In the genomic region with DNA sequence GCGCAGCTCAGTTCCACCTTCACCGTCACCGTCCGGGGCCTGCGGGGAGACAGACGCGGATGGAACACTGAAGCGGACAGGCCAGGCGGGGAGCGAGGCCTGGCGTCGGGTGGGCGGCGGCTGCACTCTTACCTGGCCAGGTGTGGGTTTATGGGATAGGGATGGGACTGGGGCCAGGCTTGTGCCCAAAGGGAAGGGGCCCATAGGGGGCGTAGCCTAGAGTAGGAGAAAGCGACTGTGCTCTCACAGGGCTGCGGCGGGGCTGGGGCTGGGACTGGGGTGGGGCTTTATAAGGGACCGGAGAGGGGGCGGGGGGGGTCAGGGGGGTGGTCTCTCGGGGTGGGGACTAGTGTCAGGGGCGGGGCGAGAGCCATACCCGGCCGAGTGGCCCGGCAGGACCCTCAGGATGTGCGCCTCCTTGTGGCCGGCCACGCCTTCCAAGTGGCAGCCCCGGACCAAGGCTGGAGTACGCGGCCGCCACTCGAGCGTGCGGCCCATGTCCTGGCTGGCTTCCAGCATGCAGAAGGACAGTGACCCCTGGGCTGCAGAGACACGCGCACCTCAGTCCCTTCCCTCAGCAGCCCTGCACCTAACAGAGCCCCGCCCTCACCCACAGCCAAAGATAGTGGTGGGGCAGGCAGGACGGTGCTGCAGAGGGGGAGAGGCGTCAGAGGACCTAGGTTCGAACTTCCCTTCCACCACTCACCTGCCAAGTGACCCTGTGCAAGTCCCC, we compare ENCODE assay signal across 1 cellular context.
TF ChIP-seq lines count a peak whose summit lies in the region.

No MANE protein-coding gene starts in this region.

TF ChIP-seq in HepG2, 621 proteins besides CTCF, POLR2A, EP300 and RAD21 (continued from another document and continues in another):
- TF ChIP-seq SOX6 (IDR thresholded peaks at IDR 0.05) (no peak), SOX6 (CRISPR knock-in tag; IDR thresholded peaks at IDR 0.05) (no peak; the same call in 1 of the 2 replicates), ZNF446 (CRISPR knock-in tag; IDR thresholded peaks at IDR 0.05) (no peak), MTF2 (CRISPR knock-in tag; IDR thresholded peaks at IDR 0.05; ENCODE audit: borderline replicate concordance) (peak; percentile 53; the same call in 1 of the 2 replicates), ELF4 (CRISPR knock-in tag; IDR thresholded peaks at IDR 0.05; ENCODE audit: borderline replicate concordance) (no peak), HCFC1 (IDR thresholded peaks at IDR 0.05; ENCODE audit: low read depth, low read length) (no peak), ZKSCAN8 (CRISPR knock-in tag; IDR thresholded peaks at IDR 0.05; ENCODE audit: borderline replicate concordance) (no peak), NCOR1 (IDR thresholded peaks at IDR 0.05; ENCODE audit: borderline replicate concordance, low read length) (no peak), ZNF629 (CRISPR knock-in tag; conservative IDR thresholded peaks at IDR 0.05) (peak; percentile 45; the same call in 1 of the 2 replicates), SETDB1 (CRISPR knock-in tag; IDR thresholded peaks at IDR 0.05; ENCODE audit: borderline replicate concordance) (no peak), ZNF678 (CRISPR knock-in tag; IDR thresholded peaks at IDR 0.05) (no peak), MEIS2 (CRISPR knock-in tag; IDR thresholded peaks at IDR 0.05) (peak; percentile 52; the same call in 1 of the 2 replicates), ESRRA (CRISPR knock-in tag; IDR thresholded peaks at IDR 0.05; ENCODE audit: low read depth) (no peak), ZMYM3 (CRISPR knock-in tag; IDR thresholded peaks at IDR 0.05) (peak; percentile 73; the same call in 1 of the 2 replicates), ZNF274 (CRISPR knock-in tag; IDR thresholded peaks at IDR 0.05) (no peak), ZNF607 (CRISPR knock-in tag; IDR thresholded peaks at IDR 0.05; ENCODE audit: borderline replicate concordance) (no peak), ZFP62 (CRISPR knock-in tag; IDR thresholded peaks at IDR 0.05) (no peak), ZNF143 (CRISPR knock-in tag; IDR thresholded peaks at IDR 0.05) (peak; percentile 42; the same call in 1 of the 2 replicates), ZNF773 (CRISPR knock-in tag; IDR thresholded peaks at IDR 0.05; ENCODE audit: borderline replicate concordance) (no peak), ZNF460 (CRISPR knock-in tag; IDR thresholded peaks at IDR 0.05; ENCODE audit: borderline replicate concordance) (no peak), ZNF441 (CRISPR knock-in tag; IDR thresholded peaks at IDR 0.05; ENCODE audit: borderline replicate concordance) (peak; percentile 68; the same call in 1 of the 2 replicates), ZSCAN30 (CRISPR knock-in tag; IDR thresholded peaks at IDR 0.05) (no peak), KLF6 (CRISPR knock-in tag; IDR thresholded peaks at IDR 0.05) (peak; percentile 60; the same call in 1 of the 2 replicates), ARNTL (CRISPR knock-in tag; IDR thresholded peaks at IDR 0.05) (peak; percentile 72; the same call in 1 of the 2 replicates), GABPA (IDR thresholded peaks at IDR 0.05; ENCODE audit: low read depth, low read length) (no peak), GABPA (CRISPR knock-in tag; IDR thresholded peaks at IDR 0.05; ENCODE audit: low read depth) (0 out of 2 replicates have a peak, but pooled peaks have one; percentile 13), ZNF160 (CRISPR knock-in tag; IDR thresholded peaks at IDR 0.05) (no peak), ZNF326 (CRISPR knock-in tag; IDR thresholded peaks at IDR 0.05; ENCODE audit: borderline replicate concordance) (no peak), NR2F2 (IDR thresholded peaks at IDR 0.05; ENCODE audit: borderline replicate concordance, low read depth) (peak; percentile 34; the same call in 1 of the 2 replicates), LCORL (IDR thresholded peaks at IDR 0.05) (no peak), LCORL (CRISPR knock-in tag; IDR thresholded peaks at IDR 0.05) (peak; percentile 91), HNRNPLL (IDR thresholded peaks at IDR 0.05; ENCODE audit: low read depth, low read length, poor library complexity, severe bottlenecking) (peak; percentile 30), ZKSCAN5 (CRISPR knock-in tag; IDR thresholded peaks at IDR 0.05) (no peak), ZBTB21 (CRISPR knock-in tag; IDR thresholded peaks at IDR 0.05) (no peak), JUND (CRISPR knock-in tag; IDR thresholded peaks at IDR 0.05) (no peak), MEF2D (CRISPR knock-in tag; IDR thresholded peaks at IDR 0.05) (no peak), ZNF598 (CRISPR knock-in tag; IDR thresholded peaks at IDR 0.05; ENCODE audit: borderline replicate concordance) (no peak), ZBTB7B (CRISPR knock-in tag; IDR thresholded peaks at IDR 0.05) (peak; percentile 76), PITX1 (CRISPR knock-in tag; IDR thresholded peaks at IDR 0.05) (peak; percentile 31; the same call in 1 of the 2 replicates), ZNF562 (CRISPR knock-in tag; IDR thresholded peaks at IDR 0.05; ENCODE audit: borderline replicate concordance) (no peak), THYN1 (CRISPR knock-in tag; IDR thresholded peaks at IDR 0.05; ENCODE audit: borderline replicate concordance, low read depth) (no peak), HOXA3 (CRISPR knock-in tag; IDR thresholded peaks at IDR 0.05) (peak; percentile 74), PHF20 (CRISPR knock-in tag; IDR thresholded peaks at IDR 0.05) (no peak)
- TF ChIP-seq, protein P1, sequence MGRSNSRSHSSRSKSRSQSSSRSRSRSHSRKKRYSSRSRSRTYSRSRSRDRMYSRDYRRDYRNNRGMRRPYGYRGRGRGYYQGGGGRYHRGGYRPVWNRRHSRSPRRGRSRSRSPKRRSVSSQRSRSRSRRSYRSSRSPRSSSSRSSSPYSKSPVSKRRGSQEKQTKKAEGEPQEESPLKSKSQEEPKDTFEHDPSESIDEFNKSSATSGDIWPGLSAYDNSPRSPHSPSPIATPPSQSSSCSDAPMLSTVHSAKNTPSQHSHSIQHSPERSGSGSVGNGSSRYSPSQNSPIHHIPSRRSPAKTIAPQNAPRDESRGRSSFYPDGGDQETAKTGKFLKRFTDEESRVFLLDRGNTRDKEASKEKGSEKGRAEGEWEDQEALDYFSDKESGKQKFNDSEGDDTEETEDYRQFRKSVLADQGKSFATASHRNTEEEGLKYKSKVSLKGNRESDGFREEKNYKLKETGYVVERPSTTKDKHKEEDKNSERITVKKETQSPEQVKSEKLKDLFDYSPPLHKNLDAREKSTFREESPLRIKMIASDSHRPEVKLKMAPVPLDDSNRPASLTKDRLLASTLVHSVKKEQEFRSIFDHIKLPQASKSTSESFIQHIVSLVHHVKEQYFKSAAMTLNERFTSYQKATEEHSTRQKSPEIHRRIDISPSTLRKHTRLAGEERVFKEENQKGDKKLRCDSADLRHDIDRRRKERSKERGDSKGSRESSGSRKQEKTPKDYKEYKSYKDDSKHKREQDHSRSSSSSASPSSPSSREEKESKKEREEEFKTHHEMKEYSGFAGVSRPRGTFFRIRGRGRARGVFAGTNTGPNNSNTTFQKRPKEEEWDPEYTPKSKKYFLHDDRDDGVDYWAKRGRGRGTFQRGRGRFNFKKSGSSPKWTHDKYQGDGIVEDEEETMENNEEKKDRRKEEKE (IDR thresholded peaks at IDR 0.05), result no peak
- TF ChIP-seq, protein P2, sequence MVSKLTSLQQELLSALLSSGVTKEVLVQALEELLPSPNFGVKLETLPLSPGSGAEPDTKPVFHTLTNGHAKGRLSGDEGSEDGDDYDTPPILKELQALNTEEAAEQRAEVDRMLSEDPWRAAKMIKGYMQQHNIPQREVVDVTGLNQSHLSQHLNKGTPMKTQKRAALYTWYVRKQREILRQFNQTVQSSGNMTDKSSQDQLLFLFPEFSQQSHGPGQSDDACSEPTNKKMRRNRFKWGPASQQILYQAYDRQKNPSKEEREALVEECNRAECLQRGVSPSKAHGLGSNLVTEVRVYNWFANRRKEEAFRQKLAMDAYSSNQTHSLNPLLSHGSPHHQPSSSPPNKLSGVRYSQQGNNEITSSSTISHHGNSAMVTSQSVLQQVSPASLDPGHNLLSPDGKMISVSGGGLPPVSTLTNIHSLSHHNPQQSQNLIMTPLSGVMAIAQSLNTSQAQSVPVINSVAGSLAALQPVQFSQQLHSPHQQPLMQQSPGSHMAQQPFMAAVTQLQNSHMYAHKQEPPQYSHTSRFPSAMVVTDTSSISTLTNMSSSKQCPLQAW (CRISPR knock-in tag; IDR thresholded peaks at IDR 0.05), result no peak
- TF ChIP-seq, protein P3, sequence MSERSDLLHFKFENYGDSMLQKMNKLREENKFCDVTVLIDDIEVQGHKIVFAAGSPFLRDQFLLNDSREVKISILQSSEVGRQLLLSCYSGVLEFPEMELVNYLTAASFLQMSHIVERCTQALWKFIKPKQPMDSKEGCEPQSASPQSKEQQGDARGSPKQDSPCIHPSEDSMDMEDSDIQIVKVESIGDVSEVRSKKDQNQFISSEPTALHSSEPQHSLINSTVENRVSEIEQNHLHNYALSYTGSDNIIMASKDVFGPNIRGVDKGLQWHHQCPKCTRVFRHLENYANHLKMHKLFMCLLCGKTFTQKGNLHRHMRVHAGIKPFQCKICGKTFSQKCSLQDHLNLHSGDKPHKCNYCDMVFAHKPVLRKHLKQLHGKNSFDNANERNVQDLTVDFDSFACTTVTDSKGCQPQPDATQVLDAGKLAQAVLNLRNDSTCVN (CRISPR knock-in tag; IDR thresholded peaks at IDR 0.05; ENCODE audit: borderline replicate concordance), result peak; percentile 46; the same call in 1 of the 2 replicates
- TF ChIP-seq, protein P4, sequence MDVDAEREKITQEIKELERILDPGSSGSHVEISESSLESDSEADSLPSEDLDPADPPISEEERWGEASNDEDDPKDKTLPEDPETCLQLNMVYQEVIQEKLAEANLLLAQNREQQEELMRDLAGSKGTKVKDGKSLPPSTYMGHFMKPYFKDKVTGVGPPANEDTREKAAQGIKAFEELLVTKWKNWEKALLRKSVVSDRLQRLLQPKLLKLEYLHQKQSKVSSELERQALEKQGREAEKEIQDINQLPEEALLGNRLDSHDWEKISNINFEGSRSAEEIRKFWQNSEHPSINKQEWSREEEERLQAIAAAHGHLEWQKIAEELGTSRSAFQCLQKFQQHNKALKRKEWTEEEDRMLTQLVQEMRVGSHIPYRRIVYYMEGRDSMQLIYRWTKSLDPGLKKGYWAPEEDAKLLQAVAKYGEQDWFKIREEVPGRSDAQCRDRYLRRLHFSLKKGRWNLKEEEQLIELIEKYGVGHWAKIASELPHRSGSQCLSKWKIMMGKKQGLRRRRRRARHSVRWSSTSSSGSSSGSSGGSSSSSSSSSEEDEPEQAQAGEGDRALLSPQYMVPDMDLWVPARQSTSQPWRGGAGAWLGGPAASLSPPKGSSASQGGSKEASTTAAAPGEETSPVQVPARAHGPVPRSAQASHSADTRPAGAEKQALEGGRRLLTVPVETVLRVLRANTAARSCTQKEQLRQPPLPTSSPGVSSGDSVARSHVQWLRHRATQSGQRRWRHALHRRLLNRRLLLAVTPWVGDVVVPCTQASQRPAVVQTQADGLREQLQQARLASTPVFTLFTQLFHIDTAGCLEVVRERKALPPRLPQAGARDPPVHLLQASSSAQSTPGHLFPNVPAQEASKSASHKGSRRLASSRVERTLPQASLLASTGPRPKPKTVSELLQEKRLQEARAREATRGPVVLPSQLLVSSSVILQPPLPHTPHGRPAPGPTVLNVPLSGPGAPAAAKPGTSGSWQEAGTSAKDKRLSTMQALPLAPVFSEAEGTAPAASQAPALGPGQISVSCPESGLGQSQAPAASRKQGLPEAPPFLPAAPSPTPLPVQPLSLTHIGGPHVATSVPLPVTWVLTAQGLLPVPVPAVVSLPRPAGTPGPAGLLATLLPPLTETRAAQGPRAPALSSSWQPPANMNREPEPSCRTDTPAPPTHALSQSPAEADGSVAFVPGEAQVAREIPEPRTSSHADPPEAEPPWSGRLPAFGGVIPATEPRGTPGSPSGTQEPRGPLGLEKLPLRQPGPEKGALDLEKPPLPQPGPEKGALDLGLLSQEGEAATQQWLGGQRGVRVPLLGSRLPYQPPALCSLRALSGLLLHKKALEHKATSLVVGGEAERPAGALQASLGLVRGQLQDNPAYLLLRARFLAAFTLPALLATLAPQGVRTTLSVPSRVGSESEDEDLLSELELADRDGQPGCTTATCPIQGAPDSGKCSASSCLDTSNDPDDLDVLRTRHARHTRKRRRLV (CRISPR knock-in tag; IDR thresholded peaks at IDR 0.05), result no peak
- TF ChIP-seq, protein P5, sequence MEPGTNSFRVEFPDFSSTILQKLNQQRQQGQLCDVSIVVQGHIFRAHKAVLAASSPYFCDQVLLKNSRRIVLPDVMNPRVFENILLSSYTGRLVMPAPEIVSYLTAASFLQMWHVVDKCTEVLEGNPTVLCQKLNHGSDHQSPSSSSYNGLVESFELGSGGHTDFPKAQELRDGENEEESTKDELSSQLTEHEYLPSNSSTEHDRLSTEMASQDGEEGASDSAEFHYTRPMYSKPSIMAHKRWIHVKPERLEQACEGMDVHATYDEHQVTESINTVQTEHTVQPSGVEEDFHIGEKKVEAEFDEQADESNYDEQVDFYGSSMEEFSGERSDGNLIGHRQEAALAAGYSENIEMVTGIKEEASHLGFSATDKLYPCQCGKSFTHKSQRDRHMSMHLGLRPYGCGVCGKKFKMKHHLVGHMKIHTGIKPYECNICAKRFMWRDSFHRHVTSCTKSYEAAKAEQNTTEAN (CRISPR knock-in tag; conservative IDR thresholded peaks at IDR 0.05), result no peak
- TF ChIP-seq, protein P6, sequence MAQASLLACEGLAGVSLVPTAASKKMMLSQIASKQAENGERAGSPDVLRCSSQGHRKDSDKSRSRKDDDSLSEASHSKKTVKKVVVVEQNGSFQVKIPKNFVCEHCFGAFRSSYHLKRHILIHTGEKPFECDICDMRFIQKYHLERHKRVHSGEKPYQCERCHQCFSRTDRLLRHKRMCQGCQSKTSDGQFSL (CRISPR knock-in tag; IDR thresholded peaks at IDR 0.05), result no peak
- TF ChIP-seq, protein P7, sequence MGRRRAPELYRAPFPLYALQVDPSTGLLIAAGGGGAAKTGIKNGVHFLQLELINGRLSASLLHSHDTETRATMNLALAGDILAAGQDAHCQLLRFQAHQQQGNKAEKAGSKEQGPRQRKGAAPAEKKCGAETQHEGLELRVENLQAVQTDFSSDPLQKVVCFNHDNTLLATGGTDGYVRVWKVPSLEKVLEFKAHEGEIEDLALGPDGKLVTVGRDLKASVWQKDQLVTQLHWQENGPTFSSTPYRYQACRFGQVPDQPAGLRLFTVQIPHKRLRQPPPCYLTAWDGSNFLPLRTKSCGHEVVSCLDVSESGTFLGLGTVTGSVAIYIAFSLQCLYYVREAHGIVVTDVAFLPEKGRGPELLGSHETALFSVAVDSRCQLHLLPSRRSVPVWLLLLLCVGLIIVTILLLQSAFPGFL (CRISPR knock-in tag; IDR thresholded peaks at IDR 0.05), result no peak
- TF ChIP-seq, protein P8, sequence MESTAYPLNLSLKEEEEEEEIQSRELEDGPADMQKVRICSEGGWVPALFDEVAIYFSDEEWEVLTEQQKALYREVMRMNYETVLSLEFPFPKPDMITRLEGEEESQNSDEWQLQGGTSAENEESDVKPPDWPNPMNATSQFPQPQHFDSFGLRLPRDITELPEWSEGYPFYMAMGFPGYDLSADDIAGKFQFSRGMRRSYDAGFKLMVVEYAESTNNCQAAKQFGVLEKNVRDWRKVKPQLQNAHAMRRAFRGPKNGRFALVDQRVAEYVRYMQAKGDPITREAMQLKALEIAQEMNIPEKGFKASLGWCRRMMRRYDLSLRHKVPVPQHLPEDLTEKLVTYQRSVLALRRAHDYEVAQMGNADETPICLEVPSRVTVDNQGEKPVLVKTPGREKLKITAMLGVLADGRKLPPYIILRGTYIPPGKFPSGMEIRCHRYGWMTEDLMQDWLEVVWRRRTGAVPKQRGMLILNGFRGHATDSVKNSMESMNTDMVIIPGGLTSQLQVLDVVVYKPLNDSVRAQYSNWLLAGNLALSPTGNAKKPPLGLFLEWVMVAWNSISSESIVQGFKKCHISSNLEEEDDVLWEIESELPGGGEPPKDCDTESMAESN (CRISPR knock-in tag; conservative IDR thresholded peaks at IDR 0.05), result peak; percentile 72; the same call in 1 of the 2 replicates
- TF ChIP-seq, protein P9, sequence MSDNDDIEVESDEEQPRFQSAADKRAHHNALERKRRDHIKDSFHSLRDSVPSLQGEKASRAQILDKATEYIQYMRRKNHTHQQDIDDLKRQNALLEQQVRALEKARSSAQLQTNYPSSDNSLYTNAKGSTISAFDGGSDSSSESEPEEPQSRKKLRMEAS (IDR thresholded peaks at IDR 0.05), result peak; percentile 79
